21 cellular contexts compared by ENCODE assay signal in the genomic region with DNA sequence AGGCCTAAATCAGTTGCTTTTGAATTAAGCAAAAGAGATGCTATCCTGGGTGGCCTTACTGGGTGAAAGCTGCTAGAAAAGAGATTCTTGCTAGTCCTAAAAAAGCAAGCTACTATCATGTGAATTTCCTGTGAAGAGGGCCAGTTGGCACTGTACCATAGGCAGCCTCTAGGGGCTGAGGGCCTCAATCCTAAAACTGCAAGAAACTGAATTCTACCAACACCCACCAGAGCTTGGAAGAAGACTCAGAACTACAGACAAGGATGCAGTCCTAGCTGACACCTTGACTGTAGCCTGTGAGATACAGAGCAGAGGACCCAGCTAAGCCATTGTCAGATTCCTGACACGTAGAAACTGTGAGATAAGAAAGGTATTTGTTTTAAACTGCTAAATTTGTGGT. TPM values are rescaled to one million over a fixed set of nuclear protein-coding genes. Genes with fewer than 3 reads are reported as not detected.
DNase-seq lines count a peak whose midpoint lies in the region; FAIRE-seq and TF ChIP-seq lines count a peak whose summit lies in the region.
"Had no signal": no experiment of that assay in that cellular context is flagged by ENCODE, and none has a peak within 500 bp of the region (broad histone marks: within the 10 kb centered on the region; RNA-seq: fewer than 3 reads in every experiment).

No MANE protein-coding gene starts in this region.

- no peak overlapping the region for H3K4ac ChIP-seq in H9 (ENCODE audit: low read depth, low read length)

- H2AFZ ChIP-seq in H9 (ENCODE audit: low read length) = no peak overlapping the region
- no peak overlapping the region for H2AFZ ChIP-seq in astrocyte (ENCODE audit: low read depth, low read length)

- H3K14ac ChIP-seq in H9 (ENCODE audit: insufficient read depth, low read length) = no peak overlapping the region

- TF ChIP-seq POLR2A in spleen (IDR thresholded peaks at IDR 0.05) = no peak

- H3K4me1 Mint-ChIP-seq in H9 = peaks cover 0 to 9% of the 10 kb centered on the region in 2 experiments; a peak in 2 of 4 replicates
- H3K4me1 Mint-ChIP-seq in astrocyte (ENCODE audit: low read depth, unreplicated experiment) = no peaks in the 10 kb centered on the region
- H3K4me1 Mint-ChIP-seq in nephron progenitor cell = no peaks in the 10 kb centered on the region
- H3K4me1 Mint-ChIP-seq: IgD-negative memory B cell had no signal

- no peaks in the 10 kb centered on the region for H3K36me3 Mint-ChIP-seq in H9 (ENCODE audit: insufficient read depth in 1 of 3, low read depth in 3 of 3)
- H3K36me3 Mint-ChIP-seq in astrocyte (ENCODE audit: low read depth, unreplicated experiment) = no peaks in the 10 kb centered on the region
- H3K36me3 Mint-ChIP-seq in nephron progenitor cell (ENCODE audit: low read depth) = no peaks in the 10 kb centered on the region
- H3K36me3 Mint-ChIP-seq: IgD-negative memory B cell had no signal

- H3K23ac ChIP-seq in H9 (ENCODE audit: insufficient read length, low read depth, low read length) = no peak overlapping the region

- no peak overlapping the region for H2BK5ac ChIP-seq in H9 (ENCODE audit: insufficient read length, low read length)

- no peak overlapping the region for H3K18ac ChIP-seq in H9 (ENCODE audit: insufficient read length, low read depth, low read length)

- no peaks in the 10 kb centered on the region for H3K23me2 ChIP-seq in H9 (ENCODE audit: insufficient read length, low read depth, low read length, poor library complexity, severe bottlenecking)

- H3K9me3 ChIP-seq in H9 (ENCODE audit: control insufficient read depth, low read depth, low read length) (no peaks in the 10 kb centered on the region), astrocyte (ENCODE audit: insufficient read depth, low read depth, low read length) (no peaks in the 10 kb centered on the region), spleen (no peaks in the 10 kb centered on the region)
- H3K9me3 ChIP-seq: ascending aorta, BE2C, stomach had no signal

- no peak overlapping the region for H3K27ac ChIP-seq in H9 (ENCODE audit: insufficient read length, low read depth, low read length)
- H3K27ac ChIP-seq in astrocyte (ENCODE audit: low read depth, low read length) = no peak overlapping the region
- no peak overlapping the region for H3K27ac ChIP-seq in spleen
- H3K27ac ChIP-seq: ascending aorta, skin epidermis, stomach, VCaP had no signal

- H3K79me1 ChIP-seq in H9 (ENCODE audit: insufficient read depth, low read depth, low read length, poor library complexity, severe bottlenecking) = no peaks in the 10 kb centered on the region

- H3K9me3 Mint-ChIP-seq in H9 (no peaks in the 10 kb centered on the region; a peak in 1 of 5 replicates), astrocyte (ENCODE audit: unreplicated experiment) (no peaks in the 10 kb centered on the region), nephron progenitor cell (peaks cover under 1% of the 10 kb centered on the region)

- H3K27me3 ChIP-seq in H9 (ENCODE audit: insufficient read depth, low read length) (no peaks in the 10 kb centered on the region), astrocyte (ENCODE audit: insufficient read depth, low read length) (peaks cover 4% of the 10 kb centered on the region), spleen (replicated peaks in 1 of 7) (no peaks in the 10 kb centered on the region)
- H3K27me3 ChIP-seq: ascending aorta, BE2C, stomach had no signal

- H3K4me1 ChIP-seq in H9 (ENCODE audit: insufficient read depth, low read length) (no peaks in the 10 kb centered on the region), astrocyte (ENCODE audit: insufficient read depth, low read length) (no peaks in the 10 kb centered on the region), spleen (peaks cover 0 to 7% (median 0%) of the 10 kb centered on the region in 6 donors)
- H3K4me1 ChIP-seq: ascending aorta, BE2C had no signal

- no peak overlapping the region for H3K9ac ChIP-seq in H9 (ENCODE audit: extremely low read depth, insufficient read length, low read length)
- H3K9ac ChIP-seq in astrocyte (ENCODE audit: low read length) = no peak overlapping the region

- H3K4me3 ChIP-seq in astrocyte (ENCODE audit: insufficient read depth, low read depth, low read length) (no peak overlapping the region), spleen (no peak overlapping the region)
- H3K4me3 ChIP-seq: ascending aorta, skin epidermis, stomach had no signal

- H4K8ac ChIP-seq in H9 (replicated peaks; ENCODE audit: insufficient read length, low read depth, low read length) = no peak overlapping the region

- peak; percentile 16 for DNase-seq in ELF-1 (ENCODE audit: low read depth, low spot score)
- DNase-seq in H9 = peak; percentile 38
- DNase-seq in astrocyte (ENCODE audit: low read depth) = no peak
- DNase-seq in nephron progenitor cell = no peak
- DNase-seq in GM19240 (ENCODE audit: insufficient read length, low spot score) = no peak
- no peak for DNase-seq in activated T-cell treated with anti-CD3 and anti-CD28 coated beads, Interleukin-2, amount 50 U/mL, for 48 hours
- DNase-seq in spleen = no peak
- no peak for DNase-seq in NCI-H1930 (lab: John Stamatoyannopoulos, UW)
- DNase-seq: activated effector memory CD4-positive, alpha-beta T cell treated with Interleukin-2 at 50 U/mL for 16 hours; BE2C; DMS79 treated with DMSO at 0.1 percent for 48 hours; NCI-H1436; NCI-H226; stomach had no signal

- H3K27ac Mint-ChIP-seq in H9 (no peak overlapping the region), astrocyte (ENCODE audit: unreplicated experiment) (no peak overlapping the region), nephron progenitor cell (no peak overlapping the region)

- H4K5ac ChIP-seq in H9 (ENCODE audit: insufficient read length, low read depth, low read length) = no peak overlapping the region

- H3K4me3 Mint-ChIP-seq in H9 (no peak overlapping the region), astrocyte (ENCODE audit: unreplicated experiment) (no peak overlapping the region), nephron progenitor cell (no peak overlapping the region)
- H3K4me3 Mint-ChIP-seq: IgD-negative memory B cell had no signal

- H3K56ac ChIP-seq in H9 (ENCODE audit: insufficient read length, low read depth, low read length) = no peak overlapping the region

- H3K79me2 ChIP-seq in H9 (ENCODE audit: insufficient read depth, low read length) (no peaks in the 10 kb centered on the region), astrocyte (ENCODE audit: insufficient read depth, low read length) (no peaks in the 10 kb centered on the region)

- TF ChIP-seq CTCF in H9 (conservative IDR thresholded peaks at IDR 0.05) (peak; percentile 55), astrocyte (IDR thresholded peaks at IDR 0.05; ENCODE audit: insufficient read depth, low read depth, low read length) (peak; percentile 4), nephron progenitor cell (IDR thresholded peaks at IDR 0.05) (peak; percentile 21), spleen (IDR thresholded peaks at IDR 0.05 in 8 of 11, conservative IDR thresholded peaks at IDR 0.05 in 3 of 11) (no peak)

- H3K4me2 ChIP-seq in H9 (ENCODE audit: insufficient read depth, insufficient read length, low read length) (no peak overlapping the region), astrocyte (ENCODE audit: low read length) (no peak overlapping the region)

- FAIRE-seq in astrocyte (lab: Jason Lieb, UNC) = no peak
- FAIRE-seq: GM12891 had no signal

- no peaks in the 10 kb centered on the region for H3K27me3 Mint-ChIP-seq in H9 (ENCODE audit: low read depth)
- peaks cover 13% of the 10 kb centered on the region for H3K27me3 Mint-ChIP-seq in astrocyte (ENCODE audit: low read depth, unreplicated experiment)
- peaks cover 3% of the 10 kb centered on the region for H3K27me3 Mint-ChIP-seq in nephron progenitor cell (ENCODE audit: low read depth, poor library complexity)
- H3K27me3 Mint-ChIP-seq: IgD-negative memory B cell had no signal

- H4K20me1 ChIP-seq in H9 (ENCODE audit: control insufficient read depth, insufficient read depth, insufficient read length) (no peaks in the 10 kb centered on the region), astrocyte (ENCODE audit: insufficient read depth, low read length) (no peaks in the 10 kb centered on the region)

- intact Hi-C loops in spleen (cut with DNase I; ENCODE audit: low total_unique reads) = no loop called here

- no CpG with 5 or more reads among the region's 1 CpG for WGBS in H9 (ENCODE audit: extremely low coverage, insufficient read length, low lambda C conversion rate)
- WGBS in spleen, 5 donors = 73 to 84% (median 83%) methylated on average over 1 of the region's 1 CpG

- H2AK5ac ChIP-seq in H9 (ENCODE audit: insufficient read length, low read length) = no peak overlapping the region

- H2BK15ac ChIP-seq in H9 (ENCODE audit: low read depth, low read length) = no peak overlapping the region

- H4K91ac ChIP-seq in H9 (ENCODE audit: insufficient read length, low read depth, low read length) = no peak overlapping the region

- no peak overlapping the region for H3T11ph ChIP-seq in H9 (ENCODE audit: low read length)

- H3K36me3 ChIP-seq in astrocyte (ENCODE audit: insufficient read depth, low read length) (no peaks in the 10 kb centered on the region), spleen (no peaks in the 10 kb centered on the region)
- H3K36me3 ChIP-seq: ascending aorta, BE2C, stomach had no signal

- no peak overlapping the region for H2BK120ac ChIP-seq in H9 (ENCODE audit: low read depth, low read length, poor library complexity, severe bottlenecking)

- no peak overlapping the region for H2BK12ac ChIP-seq in H9 (ENCODE audit: insufficient read length, low read depth, low read length)

- no peak overlapping the region for H2BK20ac ChIP-seq in H9 (ENCODE audit: low read depth, low read length, poor library complexity, severe bottlenecking)

RNA-seq across cellular contexts. Expression of a gene that starts 24.5 kb away (rescaled TPM):
- 0.15 and 0.20 TPM in 2 replicates for total RNA-seq in H9 (2021)
- total RNA-seq in astrocyte = 0.14 and 0.32 TPM in 2 replicates
- total RNA-seq in spleen = 100 to 1,000 TPM in 2 of 7 donors, 10 to 100 TPM in 5; 53.4 to 189 (median 85.1) TPM
- polyA plus RNA-seq in spleen = 10 to 100 TPM in 1 of 3 donors, 1 to 10 TPM in 2; 2.8 to 10.6 (median 5.8) TPM
- total RNA-seq: fibroblast of lung, lung microvascular endothelial cell had no signal

Comparison
In these comparisons a context has a peak if more than half of its experiments do, and no peak if none do; other contexts are left out.
1. DNase-seq: peak in ELF-1 (single experiment) and H9 (single experiment); none in astrocyte (single experiment), nephron progenitor cell (single experiment), GM19240 (single experiment), activated T-cell treated with anti-CD3 and anti-CD28 coated beads, Interleukin-2, amount 50 U/mL, for 48 hours (0 of 2), spleen (single experiment) and NCI-H1930 (0 of 2).
2. CTCF ChIP-seq: peak in H9 (single experiment), astrocyte (single experiment) and nephron progenitor cell (single experiment); none in spleen (0 of 11).
3. RNA of a gene that starts 24.5 kb away (total RNA-seq): 53.4 to 189 TPM in spleen; 0.14 to 0.32 TPM in astrocyte and 0.15 to 0.20 TPM in H9; every median in the first group is over 10 times any median in the second.